ENCODE assay signal across 8 cellular contexts in the genomic region with DNA sequence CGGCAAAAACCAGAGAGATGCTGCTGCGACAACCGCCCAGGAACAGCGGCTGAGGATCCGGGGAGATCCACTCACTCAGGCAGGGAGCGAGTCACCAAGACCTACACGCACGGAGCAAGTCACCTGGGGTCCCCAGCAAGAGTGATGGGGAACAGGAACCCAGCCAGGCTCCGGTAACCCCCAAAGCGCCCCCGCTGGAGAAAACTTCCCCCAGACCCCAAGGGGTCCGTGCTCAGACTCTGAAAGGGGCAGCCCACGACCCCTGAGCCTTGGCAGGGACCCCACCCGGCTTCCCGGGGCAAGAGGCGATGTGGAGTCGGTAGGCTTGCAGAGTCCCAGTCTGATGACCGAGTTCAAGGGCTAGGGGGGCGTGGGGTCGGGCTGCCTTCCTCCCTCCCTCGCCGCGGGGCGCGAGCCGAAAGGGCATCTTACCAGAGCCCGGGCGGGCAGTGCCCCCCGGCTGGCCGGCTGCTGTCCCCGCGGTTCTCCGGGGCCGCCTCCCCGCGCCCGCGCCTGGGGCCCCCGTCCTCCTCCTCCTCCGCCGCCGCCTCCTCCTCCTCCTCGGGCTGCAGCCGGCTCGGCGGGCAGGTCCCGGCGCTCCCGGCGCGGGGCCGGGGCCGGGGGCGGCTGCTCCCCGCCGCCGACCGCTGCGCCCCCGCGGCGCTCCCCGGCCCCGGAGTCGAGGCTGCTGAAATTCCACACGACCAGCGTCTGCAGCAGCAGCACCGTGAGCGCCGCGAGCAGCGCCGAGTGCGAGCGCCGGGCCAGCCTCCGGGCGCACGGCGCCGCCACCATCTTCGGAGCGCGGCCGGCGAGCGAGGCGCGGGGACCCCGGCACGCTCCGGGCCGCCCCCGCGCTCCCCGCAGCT. TPM values are rescaled to one million over a fixed set of nuclear protein-coding genes. Genes with fewer than 3 reads are reported as not detected.
DNase-seq lines count a peak whose midpoint lies in the region; ATAC-seq and TF ChIP-seq lines count a peak whose summit lies in the region.

No MANE protein-coding gene starts in this region.

- intact Hi-C loops in upper lobe of right lung (cut with DNase I) = no loop called here

- H3K23ac ChIP-seq in H9 (ENCODE audit: insufficient read length, low read depth, low read length) = no peak overlapping the region

- peak overlapping the region in 1 of 3 experiments; percentile 76; a peak in 3 of 7 replicates for H3K27ac Mint-ChIP-seq in H9
- H3K27ac Mint-ChIP-seq in WTC11 = peak overlapping the region; percentile 23; the same call in 1 of the 2 replicates

- in situ Hi-C loops in KBM-7 (cut with MboI; ENCODE audit: low pct_unique_long_range_greater_than_20kb, low sequenced_read_pairs) = loop anchor here (25.0 kb wide), 1 partner anchor 158 kb away; no protein-coding TSS in a partner anchor

- 0 out of 2 replicates have a peak, but pooled peaks cover 4% of the 10 kb centered on the region for H3K79me2 ChIP-seq in H9 (ENCODE audit: insufficient read depth, low read length)

- H3K4me1 Mint-ChIP-seq in H9 (peaks cover 68 to 69% of the 10 kb centered on the region in 2 experiments), WTC11 (peaks cover 59% of the 10 kb centered on the region)

- H3K4me3 Mint-ChIP-seq in H9 (peak overlapping the region; percentile 84 to 89), WTC11 (peak overlapping the region; percentile 76)

- H2AFZ ChIP-seq in H9 (ENCODE audit: low read length) = no peak overlapping the region

- H4K5ac ChIP-seq in H9 (ENCODE audit: insufficient read length, low read depth, low read length) = no peak overlapping the region

- no peak overlapping the region for H3K18ac ChIP-seq in H9 (ENCODE audit: insufficient read length, low read depth, low read length)

- no peak overlapping the region for H3K4ac ChIP-seq in H9 (ENCODE audit: low read depth, low read length)

- H3K27me3 ChIP-seq in H9 (ENCODE audit: insufficient read depth, low read length) (peaks cover 5% of the 10 kb centered on the region; the same call in 1 of the 2 replicates), ectodermal cell (ENCODE audit: control insufficient read depth, insufficient read depth, low read length, poor library complexity, severe bottlenecking) (peaks cover 29% of the 10 kb centered on the region), muscle layer of colon (ENCODE audit: control insufficient read depth in 1 of 2, insufficient read depth in 2 of 2, low read length in 2 of 2) (no peaks in the 10 kb centered on the region), upper lobe of right lung (no peaks in the 10 kb centered on the region)

- no peak overlapping the region for H3T11ph ChIP-seq in H9 (ENCODE audit: low read length)

- H3K79me1 ChIP-seq in H9 (ENCODE audit: insufficient read depth, low read depth, low read length, poor library complexity, severe bottlenecking) = no peaks in the 10 kb centered on the region

- no peak overlapping the region for H2BK120ac ChIP-seq in H9 (ENCODE audit: low read depth, low read length, poor library complexity, severe bottlenecking)

- no peak overlapping the region for H4K91ac ChIP-seq in H9 (ENCODE audit: insufficient read length, low read depth, low read length)

- H3K14ac ChIP-seq in H9 (ENCODE audit: insufficient read depth, low read length) = no peak overlapping the region

- no peaks in the 10 kb centered on the region; a peak in 1 of 5 replicates for H3K9me3 Mint-ChIP-seq in H9
- no peaks in the 10 kb centered on the region for H3K9me3 Mint-ChIP-seq in WTC11

- peak overlapping the region; percentile 69 for H3K4me2 ChIP-seq in H9 (ENCODE audit: insufficient read depth, insufficient read length, low read length)

- H3K4me3 ChIP-seq in ectodermal cell (ENCODE audit: insufficient read depth, low read depth, low read length) (peak overlapping the region; percentile 52), muscle layer of colon (ENCODE audit: low read depth in 1 of 2, low read length in 2 of 2) (peak overlapping the region; percentile 77 to 85), upper lobe of right lung (peak overlapping the region; percentile 66)

- CTCF ChIA-PET in WTC11 (lab: Charles Lee) = interaction anchor here (0.5 to 4.8 kb wide), 8 partner anchors 42 to 334 kb away, joined by 3 to 57 read pairs (median 6); no protein-coding TSS in a partner anchor

- H3K36me3 Mint-ChIP-seq in H9 (ENCODE audit: insufficient read depth in 1 of 3, low read depth in 3 of 3) (peaks cover 0 to 4% (median 2%) of the 10 kb centered on the region in 3 experiments; a peak in 4 of 7 replicates), WTC11 (no peaks in the 10 kb centered on the region)

- no CpG with 5 or more reads among the region's 96 CpGs for WGBS in H9 (ENCODE audit: extremely low coverage, insufficient read length, low lambda C conversion rate)
- 0% methylated on average over 96 of the region's 96 CpGs for WGBS in ectodermal cell, 2 experiments

- H4K8ac ChIP-seq in H9 (replicated peaks; ENCODE audit: insufficient read length, low read depth, low read length) = no peak overlapping the region

- H2BK5ac ChIP-seq in H9 (ENCODE audit: insufficient read length, low read length) = no peak overlapping the region

- peaks cover 17% of the 10 kb centered on the region for H3K4me1 ChIP-seq in H9 (ENCODE audit: insufficient read depth, low read length)
- H3K4me1 ChIP-seq in ectodermal cell (ENCODE audit: control insufficient read depth, insufficient read depth, low read length) = peaks cover 37% of the 10 kb centered on the region
- H3K4me1 ChIP-seq in muscle layer of colon (ENCODE audit: insufficient read depth, low read length) = peaks cover 30% of the 10 kb centered on the region
- H3K4me1 ChIP-seq in upper lobe of right lung = peaks cover 30% of the 10 kb centered on the region

- POLR2A ChIA-PET in WTC11 (lab: Charles Lee) = no interaction called here

- DNase-seq in H9 (no peak), WTC11 (ENCODE audit: low spot score) (peak; percentile 23), upper lobe of right lung (no peak), occipital lobe (lab: John Stamatoyannopoulos, UW) (no peak), KBM-7 (no peak), HK-2 (ENCODE audit: unreplicated experiment) (no peak)

- ATAC-seq in WTC11 (no peak; the same call in 1 of the 2 replicates), upper lobe of right lung (peak; percentile 8)

- H4K20me1 ChIP-seq in H9 (ENCODE audit: control insufficient read depth, insufficient read depth, insufficient read length) = no peaks in the 10 kb centered on the region

- H3K36me3 ChIP-seq in ectodermal cell (ENCODE audit: control insufficient read depth, insufficient read depth, low read length) (no peaks in the 10 kb centered on the region), muscle layer of colon (ENCODE audit: insufficient read depth, low read length) (no peaks in the 10 kb centered on the region), upper lobe of right lung (no peaks in the 10 kb centered on the region)

- TF ChIP-seq CTCF in H9 (conservative IDR thresholded peaks at IDR 0.05) (no peak), WTC11 (IDR thresholded peaks at IDR 0.05) (no peak), upper lobe of right lung (IDR thresholded peaks at IDR 0.05) (no peak)

- no peak overlapping the region for H2BK20ac ChIP-seq in H9 (ENCODE audit: low read depth, low read length, poor library complexity, severe bottlenecking)

- H3K9ac ChIP-seq in H9 (ENCODE audit: extremely low read depth, insufficient read length, low read length) (no peak overlapping the region), muscle layer of colon (ENCODE audit: low read length) (peak overlapping the region; percentile 86)

- H3K27me3 Mint-ChIP-seq in H9 (ENCODE audit: low read depth) = peaks cover 42% of the 10 kb centered on the region
- H3K27me3 Mint-ChIP-seq in WTC11 (ENCODE audit: low read depth) = peaks cover 16% of the 10 kb centered on the region

- H2BK12ac ChIP-seq in H9 (ENCODE audit: insufficient read length, low read depth, low read length) = no peak overlapping the region

- no peak overlapping the region for H2BK15ac ChIP-seq in H9 (ENCODE audit: low read depth, low read length)

- H3K56ac ChIP-seq in H9 (ENCODE audit: insufficient read length, low read depth, low read length) = no peak overlapping the region

- no peak overlapping the region for H2AK5ac ChIP-seq in H9 (ENCODE audit: insufficient read length, low read length)

- H3K9me3 ChIP-seq in H9 (ENCODE audit: control insufficient read depth, low read depth, low read length) (no peaks in the 10 kb centered on the region), ectodermal cell (ENCODE audit: control insufficient read depth, low read length) (no peaks in the 10 kb centered on the region), muscle layer of colon (ENCODE audit: low read length) (no peaks in the 10 kb centered on the region), upper lobe of right lung (no peaks in the 10 kb centered on the region)

- H3K27ac ChIP-seq in H9 (ENCODE audit: insufficient read length, low read depth, low read length) (no peak overlapping the region), ectodermal cell (ENCODE audit: insufficient read depth, low read depth, low read length, poor library complexity, severe bottlenecking) (no peak overlapping the region), muscle layer of colon (ENCODE audit: low read depth, low read length) (peak overlapping the region; percentile 59), upper lobe of right lung (no peak overlapping the region)

- H3K23me2 ChIP-seq in H9 (ENCODE audit: insufficient read length, low read depth, low read length, poor library complexity, severe bottlenecking) = peaks cover 4% of the 10 kb centered on the region

TF ChIP-seq in WTC11, 78 proteins besides CTCF, POLR2A, EP300 and RAD21 (continues in another document):
- TF ChIP-seq, protein P1, sequence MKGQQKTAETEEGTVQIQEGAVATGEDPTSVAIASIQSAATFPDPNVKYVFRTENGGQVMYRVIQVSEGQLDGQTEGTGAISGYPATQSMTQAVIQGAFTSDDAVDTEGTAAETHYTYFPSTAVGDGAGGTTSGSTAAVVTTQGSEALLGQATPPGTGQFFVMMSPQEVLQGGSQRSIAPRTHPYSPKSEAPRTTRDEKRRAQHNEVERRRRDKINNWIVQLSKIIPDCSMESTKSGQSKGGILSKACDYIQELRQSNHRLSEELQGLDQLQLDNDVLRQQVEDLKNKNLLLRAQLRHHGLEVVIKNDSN (CRISPR knock-in tag; IDR thresholded peaks at IDR 0.05) = no peak
- TF ChIP-seq MYBL2 (CRISPR knock-in tag; IDR thresholded peaks at IDR 0.05) = no peak

RNA-seq across cellular contexts. Expression of a gene that starts 0.5 kb away (rescaled TPM):
- total RNA-seq in H9 (2021) = 14.2 and 14.5 TPM in 2 replicates
- total RNA-seq in WTC11 (2021) = 16.0 to 25.0 TPM (median 20.5 TPM) in 3 replicates
- 5.9 TPM for polyA plus RNA-seq in ectodermal cell (2013, experiment 1 of 4)
- polyA plus RNA-seq in ectodermal cell (2013, experiment 2 of 4) = 6.2 TPM
- 5.1 TPM for polyA plus RNA-seq in ectodermal cell (2013, experiment 3 of 4)
- 6.2 TPM for polyA plus RNA-seq in ectodermal cell (2013, experiment 4 of 4)
- 12.1 TPM for total RNA-seq in upper lobe of right lung
- total RNA-seq in occipital lobe = 29.3 TPM
